In genomic region chr16:86597126-86597879, GRCh38 we compare ENCODE assay signal across 20 cellular contexts. TPM values are rescaled to one million over a fixed set of nuclear protein-coding genes. Genes with fewer than 3 reads are reported as not detected.
"Had no signal": no experiment of that assay in that cellular context is flagged by ENCODE, and none has a peak within 500 bp of the region (broad histone marks: within the 10 kb centered on the region; RNA-seq: fewer than 3 reads in every experiment).

No MANE protein-coding gene starts in this region.

- H3K4me1 Mint-ChIP-seq: naive B cell had no signal

- H3K27ac Mint-ChIP-seq: nephron progenitor cell had no signal

- H2AFZ ChIP-seq: hepatocyte had no signal

- H3K4me1 ChIP-seq: psoas muscle, thyroid gland, upper lobe of left lung, uterus had no signal

- DNase-seq: cortex of kidney; dorsolateral prefrontal cortex; effector CD8-positive, alpha-beta T cell; foreskin melanocyte; head of caudate nucleus; left colon; left ventricle myocardium superior; mesendoderm; naive B cell; nephron progenitor cell; psoas muscle; retina; small intestine; stimulated activated CD4-positive, alpha-beta T cell treated with anti-CD3 and anti-CD28 coated beads, Interleukin-12 subunit alpha, Interleukin-12 subunit beta, amount 100 ng/mL, for 4 hours; stimulated activated naive CD4-positive, alpha-beta T cell treated with Interleukin-2 at 50 U/mL for 16 hours; thyroid gland; upper lobe of left lung; uterus had no signal

- H3K79me2 ChIP-seq: hepatocyte had no signal

- H3K36me3 ChIP-seq: thyroid gland, upper lobe of left lung, uterus had no signal

- H3K9me3 ChIP-seq: psoas muscle, thyroid gland, upper lobe of left lung, uterus had no signal

- H3K27me3 ChIP-seq: thyroid gland had no signal

- H3K27ac ChIP-seq: dorsolateral prefrontal cortex, hepatocyte, psoas muscle, thyroid gland, upper lobe of left lung, uterus had no signal

- H3K4me2 ChIP-seq: hepatocyte had no signal

- H3K4me3 ChIP-seq: dorsolateral prefrontal cortex, hepatocyte, lung, psoas muscle, thyroid gland, upper lobe of left lung, uterus had no signal

- ATAC-seq: left colon, left ventricle myocardium superior, psoas muscle had no signal

- H3K9me3 Mint-ChIP-seq: nephron progenitor cell had no signal

- H3K4me3 Mint-ChIP-seq: naive B cell, nephron progenitor cell had no signal

RNA-seq across cellular contexts. Expression of gene FOXC2, which starts 30.7 kb away (rescaled TPM):
- total RNA-seq: hepatocyte had no signal
